24 cellular contexts compared by ENCODE assay signal in the genomic region with DNA sequence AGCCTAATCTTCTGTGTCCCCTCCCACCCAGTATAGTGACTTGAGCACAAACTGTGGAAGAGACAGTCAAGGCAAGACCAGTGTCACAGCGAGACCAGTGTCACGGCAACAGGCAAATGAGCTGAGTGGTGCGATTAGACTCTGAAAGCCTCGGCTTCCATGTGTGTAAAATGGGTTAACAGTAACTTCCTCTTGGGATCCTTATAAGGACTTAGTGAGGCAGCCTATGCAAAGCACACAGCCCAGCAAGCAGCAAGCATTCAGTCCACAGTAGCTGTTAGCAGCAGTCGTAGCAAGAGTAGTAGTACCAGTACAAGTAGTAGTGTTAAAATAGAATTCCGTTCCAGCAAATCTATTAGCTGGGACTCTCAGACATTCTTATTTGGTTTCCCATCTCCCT.
A peak's percentile ranks its signal among the peaks of the same experiment; 100 is the strongest.
DNase-seq lines count a peak whose midpoint lies in the region; ATAC-seq, FAIRE-seq and TF ChIP-seq lines count a peak whose summit lies in the region.
"Had no signal": no experiment of that assay in that cellular context is flagged by ENCODE, and none has a peak within 500 bp of the region (broad histone marks: within the 10 kb centered on the region; RNA-seq: fewer than 3 reads in every experiment).

No MANE protein-coding gene starts in this region.

- H3K36me3 ChIP-seq in GM23338 (ENCODE audit: insufficient read depth), result no peaks in the 10 kb centered on the region
- no peaks in the 10 kb centered on the region for H3K36me3 ChIP-seq in H1 (ENCODE audit: control insufficient read depth in 2 of 4, insufficient read depth in 4 of 4, low read length in 3 of 4)
- no peaks in the 10 kb centered on the region for H3K36me3 ChIP-seq in neuronal stem cell (replicated peaks in 1 of 2; ENCODE audit: control insufficient read depth in 2 of 2, insufficient read depth in 2 of 2, low read length in 2 of 2)
- H3K36me3 ChIP-seq: BLaER1 treated with 17β-estradiol and CSF1 and Interleukin-3, amounts not matched to agents 10 nM and 100 nM; SJSA1 had no signal

- H4K8ac ChIP-seq in H1 (ENCODE audit: extremely low read depth, insufficient read depth, low read length), result no peak overlapping the region
- H4K8ac ChIP-seq in neuronal stem cell (ENCODE audit: low read depth, low read length), result no peak overlapping the region

- TF ChIP-seq CTCF in GM23338 (conservative IDR thresholded peaks at IDR 0.05; ENCODE audit: low read depth in 2 of 2), result no peak
- no peak for TF ChIP-seq CTCF in H1 (IDR thresholded peaks at IDR 0.05; ENCODE audit: control extremely low read depth in 1 of 3, insufficient read depth in 1 of 3, low read depth in 1 of 3, low read length in 3 of 3)

- H3K23me2 ChIP-seq in H1 (ENCODE audit: low read depth, low read length), result no peaks in the 10 kb centered on the region

- H3K79me2 ChIP-seq in GM23338 (replicated peaks; ENCODE audit: insufficient read depth) (no peaks in the 10 kb centered on the region), H1 (ENCODE audit: control insufficient read depth in 1 of 2, insufficient read depth in 2 of 2, low read length in 2 of 2) (no peaks in the 10 kb centered on the region)

- no peak for TF ChIP-seq POLR2A in H1 (IDR thresholded peaks at IDR 0.05; ENCODE audit: control extremely low read depth in 1 of 2, low read depth in 2 of 2, low read length in 2 of 2)

- no peak overlapping the region for H3K27ac Mint-ChIP-seq in GM23338
- H3K27ac Mint-ChIP-seq: CD4-positive, alpha-beta T cell; IgD-negative memory B cell had no signal

- H4K91ac ChIP-seq in H1 (replicated peaks; ENCODE audit: insufficient read length, low read length) (no peak overlapping the region), neuronal stem cell (ENCODE audit: low read depth, low read length, poor library complexity) (no peak overlapping the region)

- 80% methylated on average over 6 of the region's 6 CpGs; no CpG with 5 or more reads in 1 of the 2 experiments for WGBS in H1 (ENCODE audit: extremely low coverage in 1 of 2, insufficient coverage in 1 of 2, insufficient read length in 1 of 2, insufficient replicate concordance in 2 of 2, low coverage in 1 of 2, low lambda C conversion rate in 2 of 2, missing lambda C conversion rate in 1 of 2), 2 experiments
- no CpG with 5 or more reads among the region's 6 CpGs for WGBS in neuronal stem cell (ENCODE audit: extremely low coverage in 2 of 2, insufficient read length in 2 of 2, insufficient replicate concordance in 1 of 2), 2 donors

- POLR2A ChIA-PET in H1 (lab: Charles Lee; ENCODE audit: partially characterized antibody), result no interaction called here

- CTCF ChIA-PET in H1 (lab: Charles Lee; ENCODE audit: partially characterized antibody), result interaction anchor here (1.0 to 1.1 kb wide), 3 partner anchors 13 to 231 kb away, joined by 3 read pairs; no protein-coding TSS in a partner anchor

- no peak overlapping the region for H2BK20ac ChIP-seq in H1 (ENCODE audit: low read length)

- no peak overlapping the region for H3K4me3 ChIP-seq in GM23338
- no peak overlapping the region for H3K4me3 ChIP-seq in H1 (ENCODE audit: extremely low read depth in 1 of 4, insufficient read depth in 2 of 4, low read depth in 3 of 4, low read length in 4 of 4)
- no peak overlapping the region for H3K4me3 ChIP-seq in neuronal stem cell (ENCODE audit: low read length in 2 of 2)
- H3K4me3 ChIP-seq: BLaER1 treated with 17β-estradiol and CSF1 and Interleukin-3, amounts not matched to agents 10 nM and 100 nM; SJSA1 had no signal

- H3K27ac ChIP-seq in GM23338 (ENCODE audit: low read depth), result no peak overlapping the region
- no peak overlapping the region for H3K27ac ChIP-seq in H1 (ENCODE audit: low read depth, low read length)
- peak overlapping the region; percentile 38 for H3K27ac ChIP-seq in neuronal stem cell (replicated peaks; ENCODE audit: low read length)
- H3K27ac ChIP-seq: BLaER1 treated with 17β-estradiol and CSF1 and Interleukin-3, amounts not matched to agents 10 nM and 100 nM; KMS-11; SJSA1 had no signal

- no peak overlapping the region for H3K4me3 Mint-ChIP-seq in GM23338
- H3K4me3 Mint-ChIP-seq: CD4-positive, alpha-beta T cell; IgD-negative memory B cell had no signal

- no peaks in the 10 kb centered on the region for H3F3A ChIP-seq in GM23338 (replicated peaks; ENCODE audit: low read depth)

- H3K27me3 Mint-ChIP-seq in GM23338 (ENCODE audit: insufficient read depth, low read depth, poor library complexity), result peaks cover 7% of the 10 kb centered on the region
- H3K27me3 Mint-ChIP-seq: CD4-positive, alpha-beta T cell; IgD-negative memory B cell had no signal

- TF ChIP-seq RAD21 in H1 (IDR thresholded peaks at IDR 0.05 in 1 of 2, conservative IDR thresholded peaks at IDR 0.05 in 1 of 2; ENCODE audit: low read depth in 2 of 2, low read length in 2 of 2), result no peak

- H2AFZ ChIP-seq in GM23338, result no peak overlapping the region
- H2AFZ ChIP-seq in H1 (ENCODE audit: low read length), result no peak overlapping the region
- H2AFZ ChIP-seq in neuronal stem cell (ENCODE audit: low read length), result no peak overlapping the region

- no peak for FAIRE-seq in H1 (lab: Jason Lieb, UNC)
- FAIRE-seq: A204.1, GM18507 had no signal

- ATAC-seq in GM23338 (peak; percentile 40; the same call in 1 of the 3 replicates), HG02938 (IDR thresholded peaks at IDR 0.05; ENCODE audit: unreplicated experiment) (no peak), GM18873 (IDR thresholded peaks at IDR 0.05; ENCODE audit: low FRiP score, unreplicated experiment) (no peak)
- ATAC-seq: HCT116, PC-3 had no signal

- H2BK120ac ChIP-seq in H1 (replicated peaks; ENCODE audit: low read depth, low read length) (no peak overlapping the region), neuronal stem cell (ENCODE audit: low read depth, low read length) (no peak overlapping the region)

- H2AK5ac ChIP-seq in H1 (ENCODE audit: low read depth, low read length) (no peak overlapping the region), neuronal stem cell (ENCODE audit: low read depth, low read length) (no peak overlapping the region)

- H3K9me2 ChIP-seq in GM23338 (ENCODE audit: insufficient read depth), result peaks cover 8% of the 10 kb centered on the region; the same call in 1 of the 2 replicates

- no peak overlapping the region for H3K14ac ChIP-seq in H1 (ENCODE audit: insufficient read length)
- H3K14ac ChIP-seq in neuronal stem cell (ENCODE audit: low read length), result no peak overlapping the region

- H2BK12ac ChIP-seq in H1 (ENCODE audit: low read depth, low read length), result no peak overlapping the region
- H2BK12ac ChIP-seq in neuronal stem cell (ENCODE audit: low read length), result no peak overlapping the region

- H4K20me1 ChIP-seq in GM23338 (replicated peaks; ENCODE audit: insufficient read depth), result no peaks in the 10 kb centered on the region
- H4K20me1 ChIP-seq in H1 (replicated peaks in 1 of 2; ENCODE audit: control insufficient read depth in 1 of 2, insufficient read depth in 2 of 2, low read length in 2 of 2), result no peaks in the 10 kb centered on the region
- H4K20me1 ChIP-seq: BLaER1 treated with 17β-estradiol and CSF1 and Interleukin-3, amounts not matched to agents 10 nM and 100 nM had no signal

- H3K79me1 ChIP-seq in H1 (ENCODE audit: low read depth, low read length) (no peaks in the 10 kb centered on the region), neuronal stem cell (ENCODE audit: low read depth, low read length) (no peaks in the 10 kb centered on the region)

- H3K18ac ChIP-seq in H1 (ENCODE audit: extremely low read depth, low read length), result no peak overlapping the region
- peak overlapping the region; percentile 4 for H3K18ac ChIP-seq in neuronal stem cell (ENCODE audit: low read length)

- no peak for TF ChIP-seq EP300 in H1 (IDR thresholded peaks at IDR 0.05; ENCODE audit: borderline replicate concordance in 1 of 2, low read depth in 2 of 2, low read length in 2 of 2)

- H3K23ac ChIP-seq in H1 (ENCODE audit: insufficient read length) (no peak overlapping the region), neuronal stem cell (ENCODE audit: low read depth, low read length, poor library complexity) (no peak overlapping the region)

- H2BK5ac ChIP-seq in H1 (ENCODE audit: low read depth, low read length) (no peak overlapping the region), neuronal stem cell (ENCODE audit: low read length) (no peak overlapping the region)

- H3K4me2 ChIP-seq in GM23338 (no peak overlapping the region), H1 (ENCODE audit: insufficient read depth in 1 of 2, low read depth in 2 of 2, low read length in 2 of 2) (no peak overlapping the region), neuronal stem cell (ENCODE audit: insufficient read depth, low read length, poor library complexity, severe bottlenecking) (no peak overlapping the region)
- H3K4me2 ChIP-seq: BLaER1 treated with 17β-estradiol and CSF1 and Interleukin-3, amounts not matched to agents 10 nM and 100 nM; KMS-11 had no signal

- no peaks in the 10 kb centered on the region for H3K4me1 Mint-ChIP-seq in GM23338

- H3K4ac ChIP-seq in H1 (replicated peaks; ENCODE audit: insufficient read length, low read depth, low read length), result no peak overlapping the region
- no peak overlapping the region for H3K4ac ChIP-seq in neuronal stem cell (ENCODE audit: low read length)

- no peak overlapping the region for H3K9ac ChIP-seq in H1 (replicated peaks in 1 of 4; ENCODE audit: extremely low read depth in 1 of 4, low read depth in 3 of 4, low read length in 3 of 4)
- no peak overlapping the region for H3K9ac ChIP-seq in neuronal stem cell (ENCODE audit: low read depth, low read length, poor library complexity)
- H3K9ac ChIP-seq: BLaER1 treated with 17β-estradiol and CSF1 and Interleukin-3, amounts not matched to agents 10 nM and 100 nM; KMS-11 had no signal

- H3K27me3 ChIP-seq in GM23338 (ENCODE audit: insufficient read depth) (no peaks in the 10 kb centered on the region), H1 (replicated peaks in 1 of 4; ENCODE audit: control insufficient read depth in 3 of 4, extremely low read depth in 1 of 4, insufficient read depth in 3 of 4, low read length in 3 of 4) (no peaks in the 10 kb centered on the region), neuronal stem cell (ENCODE audit: control insufficient read depth in 3 of 3, insufficient read depth in 3 of 3, low read depth in 1 of 3, low read length in 3 of 3) (no peaks in the 10 kb centered on the region)
- H3K27me3 ChIP-seq: BLaER1 treated with 17β-estradiol and CSF1 and Interleukin-3, amounts not matched to agents 10 nM and 100 nM; SJSA1 had no signal

- H3K56ac ChIP-seq in H1 (replicated peaks; ENCODE audit: insufficient read length, low read depth, low read length), result no peak overlapping the region

- H3K4me1 ChIP-seq in GM23338 (ENCODE audit: insufficient read depth) (no peaks in the 10 kb centered on the region), H1 (replicated peaks in 1 of 4; ENCODE audit: control insufficient read depth in 3 of 4, insufficient read depth in 4 of 4, low read length in 3 of 4) (peaks cover 0 to 3% (median 0%) of the 10 kb centered on the region in 4 experiments; a peak in 1 of 7 replicates), neuronal stem cell (ENCODE audit: control insufficient read depth in 2 of 2, insufficient read depth in 1 of 2, low read depth in 1 of 2, low read length in 2 of 2) (peaks cover 0 to 12% of the 10 kb centered on the region in 2 donors)
- H3K4me1 ChIP-seq: BLaER1 treated with 17β-estradiol and CSF1 and Interleukin-3, amounts not matched to agents 10 nM and 100 nM; SJSA1 had no signal

- no peak overlapping the region for H4K5ac ChIP-seq in H1 (ENCODE audit: insufficient read length, low read depth, low read length)

- H3K9me3 ChIP-seq in H1 (ENCODE audit: insufficient read depth in 2 of 2, low read depth in 1 of 2, low read length in 1 of 2) (peaks cover 0 to 3% of the 10 kb centered on the region in 2 experiments; a peak in 1 of 4 replicates), neuronal stem cell (replicated peaks in 1 of 2; ENCODE audit: control insufficient read depth in 2 of 2, insufficient read depth in 1 of 2, low read depth in 1 of 2, low read length in 2 of 2) (peaks cover 0 to 5% of the 10 kb centered on the region in 2 donors)
- H3K9me3 ChIP-seq: SJSA1 had no signal

- DNase-seq in GM23338 (ENCODE audit: low spot score) (no peak), NCI-H526 (lab: John Stamatoyannopoulos, UW) (peak; percentile 45 to 53), H1 (ENCODE audit: low read depth in 1 of 2, low spot score in 2 of 2) (no peak), neuronal stem cell (ENCODE audit: low spot score) (no peak), dedifferentiated amniotic fluid mesenchymal stem cell (ENCODE audit: extremely low spot score) (no peak), anterior cingulate cortex (lab: John Stamatoyannopoulos, UW) (no peak)
- DNase-seq: AML-193; CD4-positive, alpha-beta T cell; DMS53; MM.1S; NCI-H1105; NCI-H1930; NCI-H2107; NK-92 treated with Interleukin-12 subunit alpha and Interleukin-12 subunit beta, amount 100 ng/mL, for 24 hours; PC-3 had no signal

- H3K9me3 Mint-ChIP-seq in GM23338, result peaks cover 4% of the 10 kb centered on the region; the same call in 1 of the 3 replicates

- H2BK15ac ChIP-seq in H1 (ENCODE audit: low read length) (no peak overlapping the region), neuronal stem cell (ENCODE audit: low read length) (no peak overlapping the region)

- H3K36me3 Mint-ChIP-seq in GM23338 (ENCODE audit: low read depth), result peaks cover 3% of the 10 kb centered on the region; the same call in 1 of the 3 replicates
- H3K36me3 Mint-ChIP-seq: IgD-negative memory B cell had no signal

Comparison
In these comparisons a context has a peak if more than half of its experiments do, and no peak if none do; other contexts are left out.
1. DNase-seq: peak in NCI-H526 (2 of 2); none in GM23338 (single experiment), H1 (0 of 2), neuronal stem cell (single experiment), dedifferentiated amniotic fluid mesenchymal stem cell (single experiment) and anterior cingulate cortex (0 of 58).